In genomic region chr16:23728112-23728477, GRCh38 we compare ENCODE assay signal across 18 cellular contexts. TPM values are rescaled to one million over a fixed set of nuclear protein-coding genes. Genes with fewer than 3 reads are reported as not detected.
DNase-seq lines count a peak whose midpoint lies in the region; ATAC-seq and TF ChIP-seq lines count a peak whose summit lies in the region.
"Had no signal": no experiment of that assay in that cellular context is flagged by ENCODE, and none has a peak within 500 bp of the region (broad histone marks: within the 10 kb centered on the region; RNA-seq: fewer than 3 reads in every experiment).

No MANE protein-coding gene starts in this region.

- peak overlapping the region; percentile 71 for H3K4me3 ChIP-seq in OCI-LY3 (ENCODE audit: low read length)
- H3K4me3 ChIP-seq in CD4-positive, alpha-beta memory T cell (ENCODE audit: low read length in 2 of 2) = no peak overlapping the region
- H3K4me3 ChIP-seq: colonic mucosa, GM23338, hepatocyte, prostate gland had no signal

- H3K36me3 Mint-ChIP-seq in activated naive CD4-positive, alpha-beta T cell treated with anti-CD3 and anti-CD28 coated beads, Interleukin-2, amount 50 U/mL, for 24 hours = peaks cover 2% of the 10 kb centered on the region
- H3K36me3 Mint-ChIP-seq in chondrocyte (ENCODE audit: low read depth) = no peaks in the 10 kb centered on the region
- H3K36me3 Mint-ChIP-seq in stimulated activated memory B cell treated with anti-CD40 and anti-IgM and Interleukin-4, amounts not matched to agents 10 μg/mL and 1 μg/mL and 100 μg/mL, for 72 hours = peaks cover 3% of the 10 kb centered on the region
- peaks cover under 1 to 2% of the 10 kb centered on the region in 2 donors for H3K36me3 Mint-ChIP-seq in CD4-positive, alpha-beta memory T cell
- H3K36me3 Mint-ChIP-seq: activated naive CD4-positive, alpha-beta T cell treated with anti-CD3 and anti-CD28 coated beads, Interleukin-2, amount 10 ng/mL, durations not matched to agents 7 days and 5 days; IgD-negative memory B cell had no signal

- no peaks in the 10 kb centered on the region for H3K36me3 ChIP-seq in OCI-LY3 (replicated peaks; ENCODE audit: low read depth, low read length)
- no peaks in the 10 kb centered on the region for H3K36me3 ChIP-seq in CD4-positive, alpha-beta memory T cell (ENCODE audit: insufficient read depth, low read length)
- H3K36me3 ChIP-seq: colonic mucosa, prostate gland had no signal

- H3K4me3 Mint-ChIP-seq in activated naive CD4-positive, alpha-beta T cell treated with anti-CD3 and anti-CD28 coated beads, Interleukin-2, amount 50 U/mL, for 24 hours = no peak overlapping the region
- H3K4me3 Mint-ChIP-seq in chondrocyte (ENCODE audit: unreplicated experiment) = no peak overlapping the region
- no peak overlapping the region for H3K4me3 Mint-ChIP-seq in stimulated activated memory B cell treated with anti-CD40 and anti-IgM and Interleukin-4, amounts not matched to agents 10 μg/mL and 1 μg/mL and 100 μg/mL, for 72 hours
- no peak overlapping the region for H3K4me3 Mint-ChIP-seq in CD4-positive, alpha-beta memory T cell
- H3K4me3 Mint-ChIP-seq: activated naive CD4-positive, alpha-beta T cell treated with anti-CD3 and anti-CD28 coated beads, Interleukin-2, amount 10 ng/mL, durations not matched to agents 7 days and 5 days; GM23338; naive thymus-derived CD4-positive, alpha-beta T cell had no signal

- DNase-seq in activated naive CD4-positive, alpha-beta T cell treated with Interleukin-2 at 50 U/mL for 16 hours = no peak
- DNase-seq in chondrocyte (ENCODE audit: low spot score) (no peak), C1 segment of cervical spinal cord (lab: John Stamatoyannopoulos, UW) (no peak)
- DNase-seq in CD4-positive, alpha-beta memory T cell = no peak
- DNase-seq: activated T-cell treated with anti-CD3 and anti-CD28 coated beads, Interleukin-2, amount 50 U/mL, for 1 hour had no signal

- POLR2A ChIA-PET in CD4-positive, alpha-beta memory T cell (lab: Charles Lee; ENCODE audit: partially characterized antibody) = no interaction called here

- H4K20me1 ChIP-seq in OCI-LY3 (ENCODE audit: insufficient read depth, low read length) = no peaks in the 10 kb centered on the region

- intact Hi-C loops in CD4-positive, alpha-beta memory T cell (cut with micrococcal nuclease) = no loop called here

- 0 out of 2 replicates have a peak, but pooled peaks cover 3% of the 10 kb centered on the region for H3K27me3 ChIP-seq in OCI-LY3 (ENCODE audit: low read depth, low read length)
- H3K27me3 ChIP-seq in CD4-positive, alpha-beta memory T cell (ENCODE audit: insufficient read depth, low read length) = no peaks in the 10 kb centered on the region
- H3K27me3 ChIP-seq: colonic mucosa, hepatocyte, testis had no signal

- H2AFZ ChIP-seq in OCI-LY3 (ENCODE audit: low read depth, low read length) = peak overlapping the region; percentile 97; the same call in 1 of the 2 replicates
- H2AFZ ChIP-seq: GM23338, hepatocyte had no signal

- TF ChIP-seq CTCF in OCI-LY3 (IDR thresholded peaks at IDR 0.05; ENCODE audit: low read depth, low read length) (no peak), chondrocyte (IDR thresholded peaks at IDR 0.05) (peak; percentile 55)

- H3K4me1 Mint-ChIP-seq in activated naive CD4-positive, alpha-beta T cell treated with anti-CD3 and anti-CD28 coated beads, Interleukin-2, amount 50 U/mL, for 24 hours = peaks cover 4% of the 10 kb centered on the region
- peaks cover 5% of the 10 kb centered on the region for H3K4me1 Mint-ChIP-seq in chondrocyte (ENCODE audit: low read depth)
- peaks cover 6% of the 10 kb centered on the region for H3K4me1 Mint-ChIP-seq in stimulated activated memory B cell treated with anti-CD40 and anti-IgM and Interleukin-4, amounts not matched to agents 10 μg/mL and 1 μg/mL and 100 μg/mL, for 72 hours
- H3K4me1 Mint-ChIP-seq in CD4-positive, alpha-beta memory T cell = peaks cover 3 to 6% (median 4%) of the 10 kb centered on the region in 4 donors

- H3K9me3 ChIP-seq in OCI-LY3 (ENCODE audit: insufficient read depth, low read length) = no peaks in the 10 kb centered on the region
- no peaks in the 10 kb centered on the region for H3K9me3 ChIP-seq in CD4-positive, alpha-beta memory T cell (ENCODE audit: control insufficient read depth in 1 of 2, low read length in 2 of 2)
- H3K9me3 ChIP-seq: colonic mucosa, prostate gland, testis had no signal

- peaks cover 7% of the 10 kb centered on the region for H3K27me3 Mint-ChIP-seq in activated naive CD4-positive, alpha-beta T cell treated with anti-CD3 and anti-CD28 coated beads, Interleukin-2, amount 50 U/mL, for 24 hours
- H3K27me3 Mint-ChIP-seq in chondrocyte (ENCODE audit: low read depth) = peaks cover 8% of the 10 kb centered on the region
- H3K27me3 Mint-ChIP-seq in stimulated activated memory B cell treated with anti-CD40 and anti-IgM and Interleukin-4, amounts not matched to agents 10 μg/mL and 1 μg/mL and 100 μg/mL, for 72 hours = peaks cover 23% of the 10 kb centered on the region
- peaks cover 13 to 15% of the 10 kb centered on the region in 2 donors for H3K27me3 Mint-ChIP-seq in CD4-positive, alpha-beta memory T cell

- H3K4me2 ChIP-seq in OCI-LY3 (ENCODE audit: low read length) = peak overlapping the region; percentile 75
- H3K4me2 ChIP-seq: GM23338, hepatocyte had no signal

- H3K27ac ChIP-seq in OCI-LY3 (ENCODE audit: low read length) = no peak overlapping the region
- no peak overlapping the region for H3K27ac ChIP-seq in CD4-positive, alpha-beta memory T cell (ENCODE audit: low read depth, low read length)
- H3K27ac ChIP-seq: colonic mucosa, hepatocyte, prostate gland had no signal

- ATAC-seq in stimulated activated memory B cell treated with anti-CD40 and anti-IgM and Interleukin-4, amounts not matched to agents 10 μg/mL and 1 μg/mL and 100 μg/mL, for 72 hours = no peak
- ATAC-seq in HG02623 (IDR thresholded peaks at IDR 0.05; ENCODE audit: unreplicated experiment) = no peak

- CTCF ChIA-PET in CD4-positive, alpha-beta memory T cell (lab: Charles Lee; ENCODE audit: partially characterized antibody) = interaction anchor here (0.8 to 1.2 kb wide), 3 partner anchors 40 to 50 kb away, joined by 3 to 4 read pairs (median 3); no protein-coding TSS in a partner anchor

- no peaks in the 10 kb centered on the region for H3K4me1 ChIP-seq in OCI-LY3 (ENCODE audit: low read length)
- no peaks in the 10 kb centered on the region for H3K4me1 ChIP-seq in CD4-positive, alpha-beta memory T cell (ENCODE audit: insufficient read depth, low read length)
- H3K4me1 ChIP-seq: colonic mucosa, prostate gland, testis had no signal

- H3K79me2 ChIP-seq in OCI-LY3 (ENCODE audit: low read length) = no peaks in the 10 kb centered on the region
- H3K79me2 ChIP-seq: hepatocyte had no signal

- peaks cover 2% of the 10 kb centered on the region for H3K9me3 Mint-ChIP-seq in activated naive CD4-positive, alpha-beta T cell treated with anti-CD3 and anti-CD28 coated beads, Interleukin-2, amount 50 U/mL, for 24 hours
- peaks cover 2% of the 10 kb centered on the region for H3K9me3 Mint-ChIP-seq in chondrocyte (ENCODE audit: low read depth)
- H3K9me3 Mint-ChIP-seq in stimulated activated memory B cell treated with anti-CD40 and anti-IgM and Interleukin-4, amounts not matched to agents 10 μg/mL and 1 μg/mL and 100 μg/mL, for 72 hours = peaks cover 2% of the 10 kb centered on the region
- peaks cover 0 to 13% (median 7%) of the 10 kb centered on the region in 8 donors for H3K9me3 Mint-ChIP-seq in CD4-positive, alpha-beta memory T cell
- H3K9me3 Mint-ChIP-seq: activated naive CD4-positive, alpha-beta T cell treated with anti-CD3 and anti-CD28 coated beads, Interleukin-2, amount 10 ng/mL, durations not matched to agents 7 days and 5 days had no signal

- peak overlapping the region; percentile 80 for H3K27ac Mint-ChIP-seq in activated naive CD4-positive, alpha-beta T cell treated with anti-CD3 and anti-CD28 coated beads, Interleukin-2, amount 50 U/mL, for 24 hours
- H3K27ac Mint-ChIP-seq in chondrocyte (ENCODE audit: unreplicated experiment) = no peak overlapping the region
- H3K27ac Mint-ChIP-seq in stimulated activated memory B cell treated with anti-CD40 and anti-IgM and Interleukin-4, amounts not matched to agents 10 μg/mL and 1 μg/mL and 100 μg/mL, for 72 hours = peak overlapping the region; percentile 5
- H3K27ac Mint-ChIP-seq in CD4-positive, alpha-beta memory T cell = no peak overlapping the region
- H3K27ac Mint-ChIP-seq: activated naive CD4-positive, alpha-beta T cell treated with anti-CD3 and anti-CD28 coated beads, Interleukin-2, amount 10 ng/mL, durations not matched to agents 7 days and 5 days; GM23338; IgD-negative memory B cell; naive thymus-derived CD4-positive, alpha-beta T cell had no signal

- no peak overlapping the region for H3K9ac ChIP-seq in OCI-LY3 (ENCODE audit: low read length)

RNA-seq across cellular contexts. Expression of gene ERN2, which starts 15.1 kb away (rescaled TPM):
- not detected in 3 replicates for total RNA-seq in chondrocyte
- not detected for total RNA-seq in CD4-positive, alpha-beta memory T cell
- polyA plus RNA-seq in CD4-positive, alpha-beta memory T cell = not detected
- total RNA-seq: lung microvascular endothelial cell; naive thymus-derived CD4-positive, alpha-beta T cell had no signal
- polyA plus RNA-seq: IgD-negative memory B cell; naive thymus-derived CD4-positive, alpha-beta T cell had no signal

RNA-seq across cellular contexts. Expression of gene CHP2, which starts 26.7 kb away (rescaled TPM):
- total RNA-seq in chondrocyte = not detected in 3 replicates
- not detected for total RNA-seq in CD4-positive, alpha-beta memory T cell
- not detected for polyA plus RNA-seq in CD4-positive, alpha-beta memory T cell
- total RNA-seq: lung microvascular endothelial cell; naive thymus-derived CD4-positive, alpha-beta T cell had no signal
- polyA plus RNA-seq: IgD-negative memory B cell; naive thymus-derived CD4-positive, alpha-beta T cell had no signal

RNA-seq across cellular contexts. Expression of gene PLK1, which starts 49.4 kb away (rescaled TPM):
- total RNA-seq in chondrocyte = 6.2 to 14.5 TPM (median 14.2 TPM) in 3 replicates
- 1 to 10 TPM; 3.0 to 3.5 TPM for total RNA-seq in CD4-positive, alpha-beta memory T cell
- under 1 TPM in 1 of 2 donors, not detected in 1; 0.18 TPM for polyA plus RNA-seq in CD4-positive, alpha-beta memory T cell

Comparison
In these comparisons a context has a peak if more than half of its experiments do, and no peak if none do; other contexts are left out.
1. H3K27ac Mint-ChIP-seq: peak in activated naive CD4-positive, alpha-beta T cell treated with anti-CD3 and anti-CD28 coated beads, Interleukin-2, amount 50 U/mL, for 24 hours (single experiment) and stimulated activated memory B cell treated with anti-CD40 and anti-IgM and Interleukin-4, amounts not matched to agents 10 μg/mL and 1 μg/mL and 100 μg/mL, for 72 hours (single experiment); none in chondrocyte (single experiment) and CD4-positive, alpha-beta memory T cell (0 of 7).